ENCODE assay signal across 8 cellular contexts in genomic region chr16:57447142-57447962, GRCh38. TPM values are rescaled to one million over a fixed set of nuclear protein-coding genes. Genes with fewer than 3 reads are reported as not detected.
DNase-seq lines count a peak whose midpoint lies in the region; ATAC-seq and TF ChIP-seq lines count a peak whose summit lies in the region.

Gene CIAPIN1, minus strand, starts transcription at chr16:57447385. Its CDS starts 6,457 bp downstream, at chr16:57440928.
Gene COQ9, plus strand, starts transcription at chr16:57447479. Its CDS starts 27 bp downstream, at chr16:57447506.

- H3K9me3 ChIP-seq in Panc1 (ENCODE audit: control insufficient read depth, insufficient read depth, low read depth, low read length) (no peaks in the 10 kb centered on the region), muscle layer of duodenum (ENCODE audit: control insufficient read depth in 1 of 2, low read length in 2 of 2) (no peaks in the 10 kb centered on the region)

- TF ChIP-seq CTCF in Panc1 (IDR thresholded peaks at IDR 0.05): no peak

- ATAC-seq in GM21723 (IDR thresholded peaks at IDR 0.05; ENCODE audit: unreplicated experiment) (peak; percentile 97), Panc1 (peak; percentile 100), esophagus mucosa (peak; percentile 99)
- ATAC-seq in activated T-cell treated with anti-CD3 and anti-CD28 coated beads, Interleukin-2, amount 50 U/mL, for 4 hours: peak; percentile 99

- H3K4me1 ChIP-seq in Panc1 (ENCODE audit: control insufficient read depth, insufficient read depth, low read length): no peaks in the 10 kb centered on the region; the same call in 1 of the 2 replicates
- peaks cover 0 to 24% of the 10 kb centered on the region in 2 donors for H3K4me1 ChIP-seq in muscle layer of duodenum (ENCODE audit: control insufficient read depth in 1 of 2, insufficient read depth in 2 of 2, low read length in 2 of 2)

- H3K36me3 Mint-ChIP-seq in activated T-cell treated with anti-CD3 and anti-CD28 coated beads, Interleukin-2, amount 50 U/mL, for 4 hours (ENCODE audit: insufficient read depth): no peaks in the 10 kb centered on the region

- peaks cover 33% of the 10 kb centered on the region for H3K4me1 Mint-ChIP-seq in activated T-cell treated with anti-CD3 and anti-CD28 coated beads, Interleukin-2, amount 50 U/mL, for 4 hours (ENCODE audit: low read depth)

- no peaks in the 10 kb centered on the region for H3K27me3 ChIP-seq in Panc1 (ENCODE audit: control insufficient read depth, insufficient read depth, low read length)
- H3K27me3 ChIP-seq in muscle layer of duodenum (ENCODE audit: low read depth, low read length): no peaks in the 10 kb centered on the region

- POLR2A ChIA-PET in Panc1 (lab: Charles Lee): interaction anchor here (0.6 to 0.7 kb wide), 2 partner anchors 56 to 119 kb away, joined by 3 to 17 read pairs; no protein-coding TSS in a partner anchor

- H3K27me3 Mint-ChIP-seq in activated T-cell treated with anti-CD3 and anti-CD28 coated beads, Interleukin-2, amount 50 U/mL, for 4 hours (ENCODE audit: low read depth): no peaks in the 10 kb centered on the region

- DNase-seq in DMS53 treated with DMSO at 0.1 percent for 48 hours (lab: John Stamatoyannopoulos, UW; ENCODE audit: unreplicated experiment) (peak; percentile 79), KG1 (lab: John Stamatoyannopoulos, UW) (peak; percentile 84), Panc1 (ENCODE audit: low read depth, low spot score) (peak; percentile 39)
- DNase-seq in activated T-cell treated with anti-CD3 and anti-CD28 coated beads, Interleukin-2, amount 50 U/mL, for 4 hours: peak; percentile 92
- peak; percentile 80 for DNase-seq in stimulated activated CD8-positive, alpha-beta memory T cell treated with anti-CD3 and anti-CD28 coated beads, Interleukin-7, amount 100 ng/mL, for 24 hours (ENCODE audit: low read depth)

- peak within 1 kb of the TSS; percentile 94 for H3K4me3 Mint-ChIP-seq in activated T-cell treated with anti-CD3 and anti-CD28 coated beads, Interleukin-2, amount 50 U/mL, for 4 hours

- H3K9me3 Mint-ChIP-seq in activated T-cell treated with anti-CD3 and anti-CD28 coated beads, Interleukin-2, amount 50 U/mL, for 4 hours: no peaks in the 10 kb centered on the region

- intact Hi-C loops in Panc1 (cut with micrococcal nuclease; ENCODE audit: unreplicated experiment): no loop called here

- H3K36me3 ChIP-seq in Panc1 (ENCODE audit: control insufficient read depth, insufficient read depth, low read length) (peaks cover 13% of the 10 kb centered on the region), muscle layer of duodenum (ENCODE audit: control insufficient read depth in 1 of 2, insufficient read depth in 2 of 2, low read length in 2 of 2) (peaks cover 7 to 13% of the 10 kb centered on the region in 2 donors)

- CTCF ChIA-PET in Panc1 (lab: Charles Lee): interaction anchor here (1.0 kb wide), 1 partner anchor 73 kb away, joined by 3 read pairs; no protein-coding TSS in a partner anchor

- in situ Hi-C loops in Panc1 (cut with HindIII; ENCODE audit: low pct_unique_long_range_greater_than_20kb, low sequenced_read_pairs): no loop called here

- BruUV-seq in Panc1 (replicated peaks; lab: Mats Ljungman, UMichigan): no TSS peak

- peak within 1 kb of the TSS; percentile 85 to 97 for H3K4me3 ChIP-seq in Panc1 (ENCODE audit: low read depth in 2 of 2, low read length in 2 of 2)
- peak within 1 kb of the TSS; percentile 76 to 93 for H3K4me3 ChIP-seq in muscle layer of duodenum (ENCODE audit: low read depth in 1 of 2, low read length in 2 of 2)

- H3K27ac ChIP-seq in Panc1 (ENCODE audit: low read length): peak within 1 kb of the TSS; percentile 94
- H3K27ac ChIP-seq in muscle layer of duodenum (ENCODE audit: low read length): peak within 1 kb of the TSS; percentile 91

RNA-seq across cellular contexts. Expression of gene CIAPIN1, which starts in this region (rescaled TPM):
- total RNA-seq in Panc1 (2021; ENCODE audit: unreplicated experiment): 64.0 TPM
- polyA plus RNA-seq in Panc1 (2012; ENCODE audit: insufficient read length): 65.3 TPM
- 100 to 1,000 TPM in 1 of 3 donors, 10 to 100 TPM in 2; 75.9 to 100 (median 92.2) TPM for total RNA-seq in activated T-cell treated with anti-CD3 and anti-CD28 coated beads, Interleukin-2, amount 50 U/mL, for 4 hours
- total RNA-seq in esophagus mucosa: 52.4 TPM

RNA-seq across cellular contexts. Expression of gene COQ9, which starts in this region (rescaled TPM):
- total RNA-seq in Panc1 (2021; ENCODE audit: unreplicated experiment) (48.5 TPM), esophagus mucosa (44.6 TPM)
- 52.7 TPM for polyA plus RNA-seq in Panc1 (2012; ENCODE audit: insufficient read length)
- total RNA-seq in activated T-cell treated with anti-CD3 and anti-CD28 coated beads, Interleukin-2, amount 50 U/mL, for 4 hours: 10 to 100 TPM; 44.5 to 47.2 (median 47.0) TPM

Comparison
In these comparisons a context has a peak if more than half of its experiments do, and no peak if none do; other contexts are left out.
1. Peak in every context shown above with its lines: DNase-seq, ATAC-seq, H3K4me3 ChIP-seq and H3K27ac ChIP-seq.
2. DNase-seq: peak in every context shown above with its lines; median percentile 92 in activated T-cell treated with anti-CD3 and anti-CD28 coated beads, Interleukin-2, amount 50 U/mL, for 4 hours; 84 in KG1; 80 in stimulated activated CD8-positive, alpha-beta memory T cell treated with anti-CD3 and anti-CD28 coated beads, Interleukin-7, amount 100 ng/mL, for 24 hours; 79 in DMS53 treated with DMSO at 0.1 percent for 48 hours; 39 in Panc1.